Comparison of ENCODE assay signal across 8 cellular contexts in genomic region chr10:58266003-58266825, GRCh38. TPM values are rescaled to one million over a fixed set of nuclear protein-coding genes. Genes with fewer than 3 reads are reported as not detected.
DNase-seq lines count a peak whose midpoint lies in the region; ATAC-seq and TF ChIP-seq lines count a peak whose summit lies in the region.

No MANE protein-coding gene starts in this region.

- peak; percentile 14 for ATAC-seq in HG03108 (IDR thresholded peaks at IDR 0.05; ENCODE audit: unreplicated experiment)
- peak; percentile 4 for ATAC-seq in mucosa of descending colon

- H3K36me3 ChIP-seq in mucosa of descending colon (ENCODE audit: low read depth) = no peaks in the 10 kb centered on the region
- H3K36me3 ChIP-seq in urinary bladder (ENCODE audit: insufficient read depth) = no peaks in the 10 kb centered on the region

- peaks cover 12% of the 10 kb centered on the region for H3K4me1 ChIP-seq in mucosa of descending colon (ENCODE audit: low read depth)
- no peaks in the 10 kb centered on the region for H3K4me1 ChIP-seq in urinary bladder (ENCODE audit: insufficient read depth)

- in situ Hi-C loops in SK-MEL-5 (cut with HindIII; ENCODE audit: low pct_unique_long_range_greater_than_20kb, low sequenced_read_pairs) = no loop called here

- peak; percentile 25 for DNase-seq in activated naive CD4-positive, alpha-beta T cell treated with Interleukin-2 at 50 U/mL for 16 hours
- no peak for DNase-seq in activated naive CD4-positive, alpha-beta T cell (lab: John Stamatoyannopoulos, UW)
- DNase-seq in SK-MEL-5 (ENCODE audit: low read depth, low spot score) (peak; percentile 13), dermis blood vessel endothelial cell (peak; percentile 67), mucosa of descending colon (peak in 1 of 3 donors; percentile 37), NCI-H510A (lab: John Stamatoyannopoulos, UW) (no peak)

- intact Hi-C loops in mucosa of descending colon (cut with DNase I, micrococcal nuclease) = no loop called here

- H3K9me3 ChIP-seq in mucosa of descending colon = no peaks in the 10 kb centered on the region

- no peak overlapping the region for H3K4me3 ChIP-seq in mucosa of descending colon
- H3K4me3 ChIP-seq in urinary bladder (ENCODE audit: low read depth, low read length) = peak overlapping the region; percentile 80

- TF ChIP-seq CTCF in mucosa of descending colon (IDR thresholded peaks at IDR 0.05) = no peak

- H3K27ac ChIP-seq in urinary bladder (ENCODE audit: low read depth) = peak overlapping the region; percentile 90

- 10% methylated on average over 14 of the region's 14 CpGs for WGBS in urinary bladder

RNA-seq across cellular contexts. Expression of gene IPMK, which starts 1.5 kb away (rescaled TPM):
- 4.4 and 5.1 TPM in 2 replicates for total RNA-seq in SK-MEL-5 (2014; rRNA removed; shearing (Covaris generic))
- 2.2 and 2.3 TPM in 2 replicates for polyA plus RNA-seq in SK-MEL-5 (2015; cell fraction: cytosol; rRNA removed)
- 2.2 TPM in 2 replicates for polyA plus RNA-seq in SK-MEL-5 (2015; cell fraction: nucleus; rRNA removed)
- total RNA-seq in dermis blood vessel endothelial cell = 6.7 and 7.8 TPM in 2 replicates
- 10 to 100 TPM in 2 of 3 donors, 1 to 10 TPM in 1; 8.6 to 18.0 (median 15.3) TPM for total RNA-seq in mucosa of descending colon
- 14.8 TPM for total RNA-seq in urinary bladder
- polyA plus RNA-seq in urinary bladder = 3.0 TPM

RNA-seq across cellular contexts. Expression of gene CISD1, which starts 2.7 kb away (rescaled TPM):
- 41.5 and 43.6 TPM in 2 replicates for total RNA-seq in SK-MEL-5 (2014; rRNA removed; shearing (Covaris generic))
- 20.9 and 23.9 TPM in 2 replicates for polyA plus RNA-seq in SK-MEL-5 (2015; cell fraction: cytosol; rRNA removed)
- polyA plus RNA-seq in SK-MEL-5 (2015; cell fraction: nucleus; rRNA removed) = 6.3 and 8.4 TPM in 2 replicates
- total RNA-seq in dermis blood vessel endothelial cell = 33.5 and 50.4 TPM in 2 replicates
- 10 to 100 TPM; 40.5 to 50.4 (median 48.4) TPM for total RNA-seq in mucosa of descending colon
- 22.9 TPM for total RNA-seq in urinary bladder
- polyA plus RNA-seq in urinary bladder = 44.3 TPM

Comparison
In these comparisons a context has a peak if more than half of its experiments do, and no peak if none do; other contexts are left out.
1. DNase-seq: peak in activated naive CD4-positive, alpha-beta T cell treated with Interleukin-2 at 50 U/mL for 16 hours (single experiment), SK-MEL-5 (single experiment) and dermis blood vessel endothelial cell (single experiment); none in activated naive CD4-positive, alpha-beta T cell (0 of 4) and NCI-H510A (single experiment).